In the genomic region with DNA sequence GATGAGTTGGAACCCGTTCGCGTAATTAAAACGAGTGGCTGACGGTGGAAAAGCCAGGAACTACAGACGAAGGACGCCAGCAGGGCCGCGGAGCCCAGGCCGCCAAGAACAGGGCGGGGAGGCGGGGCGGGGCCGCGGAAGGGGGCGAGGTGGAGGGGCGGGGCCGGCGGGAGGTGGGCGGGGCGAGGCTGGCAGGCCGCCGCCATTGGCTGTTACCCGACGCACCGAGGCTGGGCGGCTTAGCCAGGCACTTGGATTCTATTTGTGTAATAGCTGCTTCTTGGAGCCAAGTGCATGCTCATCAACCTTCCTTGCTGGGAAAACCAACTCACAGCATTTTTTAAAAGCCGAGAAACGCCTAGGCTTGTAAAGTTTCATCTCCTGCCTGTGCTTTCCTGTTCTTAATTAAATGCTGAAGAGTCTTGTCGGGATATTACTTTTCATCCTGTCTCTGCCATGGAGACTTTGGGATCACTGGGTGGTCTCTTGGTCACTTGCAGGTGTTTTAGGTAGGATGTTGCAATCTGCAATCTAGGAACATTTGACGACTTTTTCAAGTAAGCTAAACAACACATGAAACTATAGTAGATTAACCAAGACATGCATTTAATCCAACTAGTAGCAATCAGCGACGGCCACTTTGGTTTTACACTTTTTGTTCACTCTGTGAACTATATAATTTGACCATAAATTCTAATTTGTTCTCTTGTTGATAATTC, we compare ENCODE assay signal across 8 cellular contexts.
DNase-seq lines count a peak whose midpoint lies in the region; ATAC-seq and TF ChIP-seq lines count a peak whose summit lies in the region.

No MANE protein-coding gene starts in this region.

- no peak for TF ChIP-seq CTCF in epithelial cell of esophagus (IDR thresholded peaks at IDR 0.05; ENCODE audit: insufficient read depth, low read depth, low read length, missing control alignments)

- no peaks in the 10 kb centered on the region for H3K9me3 ChIP-seq in mononuclear cell (ENCODE audit: low read depth, low read length)

- DNase-seq in COR-L47 (lab: John Stamatoyannopoulos, UW): peak; percentile 47
- DNase-seq in HuH-7 (ENCODE audit: low spot score): peak; percentile 93
- DNase-seq in OCI-M1 (lab: John Stamatoyannopoulos, UW): peak; percentile 92
- peak; percentile 76 for DNase-seq in activated T-cell treated with anti-CD3 and anti-CD28 coated beads for 48 hours (ENCODE audit: low read depth)
- peak; percentile 93 for DNase-seq in epithelial cell of esophagus (ENCODE audit: low read depth)
- DNase-seq in stimulated activated CD8-positive, alpha-beta memory T cell treated with anti-CD3 and anti-CD28 coated beads, Interleukin-4, amount 100 ng/mL, for 1 hour (ENCODE audit: low read depth in 2 of 2, low spot score in 1 of 2): peak; percentile 66 to 69

- H3K4me3 ChIP-seq in epithelial cell of esophagus (ENCODE audit: low read length) (peak overlapping the region; percentile 67), mononuclear cell (ENCODE audit: low read length) (peak overlapping the region; percentile 73)

- H3K4me1 ChIP-seq in mononuclear cell (ENCODE audit: insufficient read depth, low read length): peaks cover 27% of the 10 kb centered on the region

- ATAC-seq in GM21526 (IDR thresholded peaks at IDR 0.05; ENCODE audit: low FRiP score, unreplicated experiment): peak; percentile 41

- no peaks in the 10 kb centered on the region for H3K27me3 ChIP-seq in mononuclear cell (ENCODE audit: insufficient read depth, low read length)

Comparison
In these comparisons a context has a peak if more than half of its experiments do, and no peak if none do; other contexts are left out.
1. Peak in every context shown above with its lines: DNase-seq, ATAC-seq and H3K4me3 ChIP-seq.